In genomic region chr5:138936968-138937345, GRCh38 we compare ENCODE assay signal across 15 cellular contexts.
DNase-seq lines count a peak whose midpoint lies in the region; ATAC-seq and TF ChIP-seq lines count a peak whose summit lies in the region.
"Had no signal": no experiment of that assay in that cellular context is flagged by ENCODE, and none has a peak within 500 bp of the region (broad histone marks: within the 10 kb centered on the region; RNA-seq: fewer than 3 reads in every experiment).

No MANE protein-coding gene starts in this region.

- TF ChIP-seq RAD21 in HCT116 (IDR thresholded peaks at IDR 0.05; ENCODE audit: low read depth): no peak

- H3K4me2 ChIP-seq in HCT116 (ENCODE audit: low read length): no peak overlapping the region

- no peaks in the 10 kb centered on the region for H3K9me3 ChIP-seq in HCT116 (ENCODE audit: control insufficient read depth in 1 of 2, insufficient read depth in 1 of 2, low read depth in 1 of 2, low read length in 2 of 2)
- H3K9me3 ChIP-seq in endodermal cell (ENCODE audit: control insufficient read depth, low read length): no peaks in the 10 kb centered on the region
- H3K9me3 ChIP-seq in gastrocnemius medialis: no peaks in the 10 kb centered on the region

- H3K27me3 Mint-ChIP-seq in endodermal cell (ENCODE audit: insufficient read depth): no peaks in the 10 kb centered on the region

- POLR2A ChIA-PET in HCT116 (lab: Charles Lee): no interaction called here

- WGBS in endodermal cell (ENCODE audit: insufficient coverage in 1 of 2, insufficient read length in 1 of 2), 2 experiments: 43 to 65% methylated on average over 1 to 2 of the region's 2 CpGs

- RAD21 ChIA-PET in HCT116 (lab: Charles Lee; ENCODE audit: low non-redundant PET in 1 of 2, low total read pairs in 2 of 2, uncharacterized antibody in 2 of 2, unreplicated experiment in 2 of 2): no interaction called here

- H3K36me3 ChIP-seq in HCT116 (ENCODE audit: control insufficient read depth in 1 of 2, insufficient read depth in 2 of 2, low read length in 2 of 2): peaks cover 14 to 16% of the 10 kb centered on the region in 2 experiments
- peaks cover 42% of the 10 kb centered on the region for H3K36me3 ChIP-seq in endodermal cell (ENCODE audit: control insufficient read depth, insufficient read depth, low read length)
- H3K36me3 ChIP-seq in gastrocnemius medialis: peaks cover 0 to 38% of the 10 kb centered on the region in 2 donors

- H3K36me3 Mint-ChIP-seq in endodermal cell (ENCODE audit: low read depth): peaks cover 37% of the 10 kb centered on the region

- in situ Hi-C loops in gastrocnemius medialis (cut with MboI; ENCODE audit: low sequenced_read_pairs in 4 of 4): no loop called here

- ATAC-seq in HCT116 (peak; percentile 21; the same call in 1 of the 2 replicates), left colon (peak; percentile 20), gastrocnemius medialis (peak in 1 of 2 donors; percentile 24)
- ATAC-seq: activated CD8-positive, alpha-beta T cell treated with anti-CD3 and anti-CD28 coated beads, Interleukin-2, amount 10 ng/mL, durations not matched to agents 7 days and 5 days had no signal

- H3K27ac ChIP-seq in HCT116 (ENCODE audit: low read depth, low read length): no peak overlapping the region
- no peak overlapping the region for H3K27ac ChIP-seq in endodermal cell (ENCODE audit: low read depth, low read length)
- peak overlapping the region in 3 of 4 donors; percentile 57 to 70 (median 70) for H3K27ac ChIP-seq in gastrocnemius medialis

- no peak overlapping the region for H2AFZ ChIP-seq in HCT116 (ENCODE audit: low read depth, low read length, poor library complexity, severe bottlenecking)

- no TSS peak for BruUV-seq in HCT116 (replicated peaks; lab: Mats Ljungman, UMichigan)

- peaks cover 6% of the 10 kb centered on the region for H3K4me1 Mint-ChIP-seq in endodermal cell
- H3K4me1 Mint-ChIP-seq: CD14-positive monocyte had no signal

- peak overlapping the region; percentile 29 for H3K27ac Mint-ChIP-seq in endodermal cell
- H3K27ac Mint-ChIP-seq: activated CD8-positive, alpha-beta T cell treated with anti-CD3 and anti-CD28 coated beads, Interleukin-2, amount 10 ng/mL, durations not matched to agents 7 days and 5 days had no signal

- CTCF ChIA-PET in HCT116 (lab: Charles Lee): no interaction called here

- no peak for TF ChIP-seq CTCF in HCT116 (IDR thresholded peaks at IDR 0.05 in 2 of 3, conservative IDR thresholded peaks at IDR 0.05 in 1 of 3; ENCODE audit: borderline replicate concordance in 1 of 3, insufficient read depth in 1 of 3, low read depth in 2 of 3, low read length in 2 of 3)
- TF ChIP-seq CTCF in endodermal cell (conservative IDR thresholded peaks at IDR 0.05): no peak
- TF ChIP-seq CTCF in gastrocnemius medialis (IDR thresholded peaks at IDR 0.05 in 4 of 5, conservative IDR thresholded peaks at IDR 0.05 in 1 of 5): no peak

- H3K27me3 ChIP-seq in HCT116 (ENCODE audit: insufficient read depth, low read length) (no peaks in the 10 kb centered on the region), endodermal cell (ENCODE audit: control insufficient read depth, insufficient read depth, low read length, poor library complexity, severe bottlenecking) (no peaks in the 10 kb centered on the region), gastrocnemius medialis (no peaks in the 10 kb centered on the region)

- no peaks in the 10 kb centered on the region for H3K9me2 ChIP-seq in HCT116 (ENCODE audit: insufficient read depth)

- TF ChIP-seq POLR2A in HCT116 (IDR thresholded peaks at IDR 0.05; ENCODE audit: borderline replicate concordance, extremely low read depth, insufficient read depth, insufficient read length): no peak
- TF ChIP-seq POLR2A in gastrocnemius medialis (IDR thresholded peaks at IDR 0.05): no peak

- H3K4me1 ChIP-seq in HCT116 (ENCODE audit: control insufficient read depth in 1 of 2, insufficient read depth in 2 of 2, low read length in 2 of 2) (no peaks in the 10 kb centered on the region), endodermal cell (ENCODE audit: control insufficient read depth, insufficient read depth, low read length) (no peaks in the 10 kb centered on the region), gastrocnemius medialis (peaks cover 0 to 10% of the 10 kb centered on the region in 2 donors)

- no peak overlapping the region for H3K4me3 Mint-ChIP-seq in endodermal cell
- H3K4me3 Mint-ChIP-seq: activated CD8-positive, alpha-beta T cell treated with anti-CD3 and anti-CD28 coated beads, Interleukin-2, amount 10 ng/mL, durations not matched to agents 7 days and 5 days; CD14-positive monocyte had no signal

- H3K9me3 Mint-ChIP-seq in endodermal cell: no peaks in the 10 kb centered on the region

- intact Hi-C loops in HCT116 (cut with micrococcal nuclease) (loop anchor here (10.0 kb wide), 1 partner anchor 328 kb away; no protein-coding TSS in a partner anchor), left colon (cut with DNase I, micrococcal nuclease) (no loop called here), gastrocnemius medialis (cut with DNase I; ENCODE audit: low total_unique reads) (no loop called here)

- DNase-seq in HCT116 (ENCODE audit: low read depth, low spot score): no peak
- no peak for DNase-seq in endodermal cell
- no peak for DNase-seq in left colon
- no peak for DNase-seq in gastrocnemius medialis
- no peak for DNase-seq in EL
- no peak for DNase-seq in AG08396 (ENCODE audit: low spot score)
- DNase-seq in middle frontal gyrus (ENCODE audit: extremely low spot score, low spot score): no peak
- DNase-seq: activated CD8-positive, alpha-beta T cell treated with anti-CD3 and anti-CD28 coated beads, Interleukin-2, amount 10 ng/mL, durations not matched to agents 7 days and 5 days; activated gamma-delta T cell; cortex of kidney; HCEC 1CT; NCI-H1694 treated with DMSO at 0.1 percent for 48 hours; NCI-H69; T-helper 9 cell had no signal

- H3K9ac ChIP-seq in HCT116 (ENCODE audit: low read length): no peak overlapping the region
- H3K9ac ChIP-seq in endodermal cell (ENCODE audit: extremely low read depth, low read length, poor library complexity, severe bottlenecking): no peak overlapping the region

- H4K20me1 ChIP-seq in HCT116 (ENCODE audit: insufficient read depth): no peaks in the 10 kb centered on the region

- H3K4me3 ChIP-seq in HCT116 (replicated peaks in 1 of 2; ENCODE audit: low read depth in 1 of 2, low read length in 2 of 2): no peak overlapping the region
- no peak overlapping the region for H3K4me3 ChIP-seq in endodermal cell (ENCODE audit: low read length)
- H3K4me3 ChIP-seq in gastrocnemius medialis: no peak overlapping the region

- H3K79me2 ChIP-seq in HCT116 (ENCODE audit: insufficient read depth, low read length): no peaks in the 10 kb centered on the region

TF ChIP-seq in HCT116, 20 proteins besides CTCF, POLR2A, EP300 and RAD21:
- TF ChIP-seq TCF7L2 (IDR thresholded peaks at IDR 0.05; ENCODE audit: borderline replicate concordance, extremely low read depth, insufficient read depth, insufficient read length) (no peak), SIN3A (IDR thresholded peaks at IDR 0.05; ENCODE audit: low read depth) (0 out of 2 replicates have a peak, but pooled peaks have one; percentile 17)

Comparison
In these comparisons a context has a peak if more than half of its experiments do, and no peak if none do; other contexts are left out.
1. H3K27ac ChIP-seq: peak in gastrocnemius medialis (3 of 4); none in HCT116 (single experiment) and endodermal cell (single experiment).